23 cellular contexts compared by ENCODE assay signal in genomic region chr16:2357331-2357730, GRCh38.
"Had no signal": no experiment of that assay in that cellular context is flagged by ENCODE, and none has a peak within 500 bp of the region (broad histone marks: within the 10 kb centered on the region; RNA-seq: fewer than 3 reads in every experiment).

No MANE protein-coding gene starts in this region.

- H3K27ac ChIP-seq: colonic mucosa, coronary artery, dorsolateral prefrontal cortex, epithelial cell of prostate, esophagus muscularis mucosa, esophagus squamous epithelium, foreskin keratinocyte, gastrocnemius medialis, gastroesophageal sphincter, heart left ventricle, heart right ventricle had no signal

- H3K4me1 ChIP-seq: colonic mucosa, esophagus muscularis mucosa, esophagus squamous epithelium, foreskin keratinocyte, gastrocnemius medialis, gastroesophageal sphincter, heart left ventricle, heart right ventricle had no signal

- DNase-seq: colonic mucosa; cortex of kidney; dermis blood vessel endothelial cell; dorsolateral prefrontal cortex; effector CD4-positive, alpha-beta T cell; effector CD8-positive, alpha-beta T cell; effector memory CD4-positive, alpha-beta T cell; effector memory CD8-positive, alpha-beta T cell; endodermal cell; erythroblast; esophagus squamous epithelium; foreskin fibroblast; foreskin keratinocyte; foreskin melanocyte; gastrocnemius medialis; glutamatergic neuron; head of caudate nucleus; heart left ventricle; heart right ventricle had no signal

- H3K4me3 ChIP-seq: colonic mucosa, coronary artery, dorsolateral prefrontal cortex, esophagus muscularis mucosa, esophagus squamous epithelium, gastrocnemius medialis, gastroesophageal sphincter, heart left ventricle, heart right ventricle had no signal

- H3K36me3 ChIP-seq: colonic mucosa, esophagus muscularis mucosa, esophagus squamous epithelium, gastrocnemius medialis, gastroesophageal sphincter, heart left ventricle had no signal

- H3K9me3 ChIP-seq: colonic mucosa, esophagus muscularis mucosa, esophagus squamous epithelium, gastrocnemius medialis, gastroesophageal sphincter, heart left ventricle, heart right ventricle had no signal
